Comparison of ENCODE assay signal across 8 cellular contexts in the genomic region with DNA sequence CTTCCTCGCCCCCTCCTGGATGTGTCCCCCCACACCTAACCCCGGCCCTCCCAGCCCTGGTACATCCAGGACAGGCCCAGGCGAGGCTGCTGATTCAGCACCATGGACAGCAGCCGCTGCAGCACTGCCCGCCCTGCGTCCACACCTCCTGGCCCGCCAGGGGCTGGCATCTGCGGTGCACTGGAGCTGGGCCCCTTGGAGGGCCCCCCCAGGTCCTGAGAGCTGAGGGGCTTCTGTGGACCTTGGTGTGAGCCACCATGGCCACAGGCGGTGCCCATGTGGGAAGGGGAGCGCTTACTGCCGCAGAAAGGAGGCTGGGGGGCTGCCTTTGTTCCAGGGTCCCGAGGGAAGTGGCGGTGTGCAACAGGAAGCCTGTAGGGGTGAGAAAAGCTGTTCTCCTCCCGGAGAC. TPM values are rescaled to one million over a fixed set of nuclear protein-coding genes. Genes with fewer than 3 reads are reported as not detected.
DNase-seq lines count a peak whose midpoint lies in the region; ATAC-seq and TF ChIP-seq lines count a peak whose summit lies in the region.

No MANE protein-coding gene starts in this region.

- ATAC-seq in naive B cell (ENCODE audit: low read depth in 2 of 2), result peak; percentile 45 to 49
- peak; percentile 61 for ATAC-seq in aorta (ENCODE audit: low FRiP score)

- 30 to 32% methylated on average over 14 of the region's 14 CpGs for WGBS in aorta, 2 donors

- POLR2A ChIA-PET in HEK293 (lab: Yijun Ruan, JAX), result no interaction called here

- TF ChIP-seq CTCF in HEK293 (tag by site-specific recombination; IDR thresholded peaks at IDR 0.05) (no peak), choroid plexus epithelial cell (conservative IDR thresholded peaks at IDR 0.05; ENCODE audit: low read depth, low read length) (no peak)

- no peaks in the 10 kb centered on the region for H3K4me1 ChIP-seq in HEK293 (ENCODE audit: control insufficient read depth, insufficient read depth, low read length)
- no peaks in the 10 kb centered on the region for H3K4me1 ChIP-seq in aorta (ENCODE audit: control insufficient read depth in 1 of 2, insufficient read depth in 2 of 2, low read length in 2 of 2)

- H3K4me1 Mint-ChIP-seq in naive B cell, result no peaks in the 10 kb centered on the region

- H3K27ac ChIP-seq in HEK293 (ENCODE audit: extremely low read depth, low read depth, low read length) (no peak overlapping the region), aorta (ENCODE audit: low read depth in 1 of 2, low read length in 2 of 2) (no peak overlapping the region)

- CTCF ChIA-PET in HEK293 (lab: Yijun Ruan, JAX), result interaction anchor here (0.6 kb wide), 1 partner anchor 52 kb away, joined by 3 read pairs; no protein-coding TSS in a partner anchor

- H3K4me3 Mint-ChIP-seq in naive B cell, result no peak overlapping the region

- no peaks in the 10 kb centered on the region for H3K36me3 Mint-ChIP-seq in naive B cell

- peaks cover 0 to 3% (median 0%) of the 10 kb centered on the region in 7 donors for H3K9me3 Mint-ChIP-seq in naive B cell

- H3K36me3 ChIP-seq in HEK293 (ENCODE audit: control insufficient read depth in 2 of 2, insufficient read depth in 1 of 2, low read length in 2 of 2) (no peaks in the 10 kb centered on the region), aorta (ENCODE audit: control insufficient read depth in 1 of 2, insufficient read depth in 2 of 2, low read length in 1 of 2) (no peaks in the 10 kb centered on the region)

- peak; percentile 38 for DNase-seq in UCSD-AML1 (lab: John Stamatoyannopoulos, UW; ENCODE audit: unreplicated experiment)
- peak; percentile 43 for DNase-seq in choroid plexus epithelial cell (ENCODE audit: low read depth)
- peak; percentile 31 for DNase-seq in naive B cell
- peak; percentile 65 to 87 for DNase-seq in aorta
- no peak for DNase-seq in NCI-H1694 treated with DMSO at 0.1 percent for 48 hours (lab: John Stamatoyannopoulos, UW)
- no peak for DNase-seq in SHP77 treated with DMSO at 0.1 percent for 48 hours (lab: John Stamatoyannopoulos, UW)
- no peak for DNase-seq in NCI-H2029 (lab: John Stamatoyannopoulos, UW)

- H3K9me3 ChIP-seq in HEK293 (ENCODE audit: control insufficient read depth, insufficient read depth, low read depth, low read length) (no peaks in the 10 kb centered on the region), aorta (ENCODE audit: control insufficient read depth, low read length) (no peaks in the 10 kb centered on the region)

- peaks cover 3 to 17% (median 7%) of the 10 kb centered on the region in 3 donors for H3K27me3 Mint-ChIP-seq in naive B cell

- H3K27me3 ChIP-seq in aorta (ENCODE audit: control insufficient read depth in 1 of 2, insufficient read depth in 2 of 2, low read length in 1 of 2), result no peaks in the 10 kb centered on the region

- intact Hi-C loops in aorta (cut with DNase I), result no loop called here

- H3K4me3 ChIP-seq in HEK293 (ENCODE audit: low read depth, low read length) (no peak overlapping the region), choroid plexus epithelial cell (ENCODE audit: low read depth, low read length) (no peak overlapping the region), aorta (ENCODE audit: low read length in 2 of 2) (no peak overlapping the region)

- H3K27ac Mint-ChIP-seq in naive B cell, result no peak overlapping the region

TF ChIP-seq in HEK293, 187 proteins besides CTCF, POLR2A, EP300 and RAD21 (continues in another document):
- TF ChIP-seq ZXDB (tag by site-specific recombination; IDR thresholded peaks at IDR 0.05) (peak; percentile 0; the same call in 1 of the 2 replicates), SCRT2 (tag by site-specific recombination; IDR thresholded peaks at IDR 0.05) (peak; percentile 79), ZNF549 (tag by site-specific recombination; IDR thresholded peaks at IDR 0.05) (no peak), KLF1 (tag by site-specific recombination; IDR thresholded peaks at IDR 0.05) (0 out of 2 replicates have a peak, but pooled peaks have one; percentile 13), GLIS2 (tag by site-specific recombination; IDR thresholded peaks at IDR 0.05) (peak; percentile 34; the same call in 1 of the 2 replicates), RBAK (tag by site-specific recombination; IDR thresholded peaks at IDR 0.05) (no peak), SP3 (tag by site-specific recombination; IDR thresholded peaks at IDR 0.05) (no peak), ZNF600 (tag by site-specific recombination; IDR thresholded peaks at IDR 0.05) (0 out of 2 replicates have a peak, but pooled peaks have one; percentile 33), ZNF121 (tag by site-specific recombination; IDR thresholded peaks at IDR 0.05) (no peak)
- TF ChIP-seq, protein P1, sequence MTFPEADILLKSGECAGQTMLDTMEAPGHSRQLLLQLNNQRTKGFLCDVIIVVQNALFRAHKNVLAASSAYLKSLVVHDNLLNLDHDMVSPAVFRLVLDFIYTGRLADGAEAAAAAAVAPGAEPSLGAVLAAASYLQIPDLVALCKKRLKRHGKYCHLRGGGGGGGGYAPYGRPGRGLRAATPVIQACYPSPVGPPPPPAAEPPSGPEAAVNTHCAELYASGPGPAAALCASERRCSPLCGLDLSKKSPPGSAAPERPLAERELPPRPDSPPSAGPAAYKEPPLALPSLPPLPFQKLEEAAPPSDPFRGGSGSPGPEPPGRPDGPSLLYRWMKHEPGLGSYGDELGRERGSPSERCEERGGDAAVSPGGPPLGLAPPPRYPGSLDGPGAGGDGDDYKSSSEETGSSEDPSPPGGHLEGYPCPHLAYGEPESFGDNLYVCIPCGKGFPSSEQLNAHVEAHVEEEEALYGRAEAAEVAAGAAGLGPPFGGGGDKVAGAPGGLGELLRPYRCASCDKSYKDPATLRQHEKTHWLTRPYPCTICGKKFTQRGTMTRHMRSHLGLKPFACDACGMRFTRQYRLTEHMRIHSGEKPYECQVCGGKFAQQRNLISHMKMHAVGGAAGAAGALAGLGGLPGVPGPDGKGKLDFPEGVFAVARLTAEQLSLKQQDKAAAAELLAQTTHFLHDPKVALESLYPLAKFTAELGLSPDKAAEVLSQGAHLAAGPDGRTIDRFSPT (tag by site-specific recombination; IDR thresholded peaks at IDR 0.05), result peak; percentile 74; the same call in 1 of the 2 replicates
- TF ChIP-seq, protein P2, sequence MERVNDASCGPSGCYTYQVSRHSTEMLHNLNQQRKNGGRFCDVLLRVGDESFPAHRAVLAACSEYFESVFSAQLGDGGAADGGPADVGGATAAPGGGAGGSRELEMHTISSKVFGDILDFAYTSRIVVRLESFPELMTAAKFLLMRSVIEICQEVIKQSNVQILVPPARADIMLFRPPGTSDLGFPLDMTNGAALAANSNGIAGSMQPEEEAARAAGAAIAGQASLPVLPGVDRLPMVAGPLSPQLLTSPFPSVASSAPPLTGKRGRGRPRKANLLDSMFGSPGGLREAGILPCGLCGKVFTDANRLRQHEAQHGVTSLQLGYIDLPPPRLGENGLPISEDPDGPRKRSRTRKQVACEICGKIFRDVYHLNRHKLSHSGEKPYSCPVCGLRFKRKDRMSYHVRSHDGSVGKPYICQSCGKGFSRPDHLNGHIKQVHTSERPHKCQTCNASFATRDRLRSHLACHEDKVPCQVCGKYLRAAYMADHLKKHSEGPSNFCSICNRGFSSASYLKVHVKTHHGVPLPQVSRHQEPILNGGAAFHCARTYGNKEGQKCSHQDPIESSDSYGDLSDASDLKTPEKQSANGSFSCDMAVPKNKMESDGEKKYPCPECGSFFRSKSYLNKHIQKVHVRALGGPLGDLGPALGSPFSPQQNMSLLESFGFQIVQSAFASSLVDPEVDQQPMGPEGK (tag by site-specific recombination; IDR thresholded peaks at IDR 0.05), result peak; percentile 55
- TF ChIP-seq, protein P3, sequence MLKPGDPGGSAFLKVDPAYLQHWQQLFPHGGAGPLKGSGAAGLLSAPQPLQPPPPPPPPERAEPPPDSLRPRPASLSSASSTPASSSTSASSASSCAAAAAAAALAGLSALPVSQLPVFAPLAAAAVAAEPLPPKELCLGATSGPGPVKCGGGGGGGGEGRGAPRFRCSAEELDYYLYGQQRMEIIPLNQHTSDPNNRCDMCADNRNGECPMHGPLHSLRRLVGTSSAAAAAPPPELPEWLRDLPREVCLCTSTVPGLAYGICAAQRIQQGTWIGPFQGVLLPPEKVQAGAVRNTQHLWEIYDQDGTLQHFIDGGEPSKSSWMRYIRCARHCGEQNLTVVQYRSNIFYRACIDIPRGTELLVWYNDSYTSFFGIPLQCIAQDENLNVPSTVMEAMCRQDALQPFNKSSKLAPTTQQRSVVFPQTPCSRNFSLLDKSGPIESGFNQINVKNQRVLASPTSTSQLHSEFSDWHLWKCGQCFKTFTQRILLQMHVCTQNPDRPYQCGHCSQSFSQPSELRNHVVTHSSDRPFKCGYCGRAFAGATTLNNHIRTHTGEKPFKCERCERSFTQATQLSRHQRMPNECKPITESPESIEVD (tag by site-specific recombination; IDR thresholded peaks at IDR 0.05), result no peak
- TF ChIP-seq, protein P4, sequence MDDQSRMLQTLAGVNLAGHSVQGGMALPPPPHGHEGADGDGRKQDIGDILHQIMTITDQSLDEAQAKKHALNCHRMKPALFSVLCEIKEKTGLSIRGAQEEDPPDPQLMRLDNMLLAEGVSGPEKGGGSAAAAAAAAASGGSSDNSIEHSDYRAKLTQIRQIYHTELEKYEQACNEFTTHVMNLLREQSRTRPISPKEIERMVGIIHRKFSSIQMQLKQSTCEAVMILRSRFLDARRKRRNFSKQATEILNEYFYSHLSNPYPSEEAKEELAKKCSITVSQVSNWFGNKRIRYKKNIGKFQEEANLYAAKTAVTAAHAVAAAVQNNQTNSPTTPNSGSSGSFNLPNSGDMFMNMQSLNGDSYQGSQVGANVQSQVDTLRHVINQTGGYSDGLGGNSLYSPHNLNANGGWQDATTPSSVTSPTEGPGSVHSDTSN (CRISPR knock-in tag; IDR thresholded peaks at IDR 0.05), result peak; percentile 67; the same call in 1 of the 2 replicates

RNA-seq across cellular contexts. Expression of a gene that starts 35.9 kb away (rescaled TPM):
- polyA plus RNA-seq in naive B cell (ENCODE audit: low read depth in 6 of 6) (not detected), aorta (10 to 100 TPM in 1 of 2 donors, 1 to 10 TPM in 1; 1.3 to 10.7 TPM)
- total RNA-seq in aorta, result 10 to 100 TPM in 1 of 2 donors, 1 to 10 TPM in 1; 8.9 to 17.8 TPM

RNA-seq across cellular contexts. Expression of a gene that starts 36.3 kb away (rescaled TPM):
- polyA plus RNA-seq in naive B cell (ENCODE audit: low read depth in 6 of 6), result not detected
- under 1 TPM in 1 of 2 donors, not detected in 1; 0.81 TPM for total RNA-seq in aorta
- polyA plus RNA-seq in aorta, result 1 to 10 TPM in 1 of 2 donors, not detected in 1; 4.6 TPM

RNA-seq across cellular contexts. Expression of a gene that starts 41.2 kb away (rescaled TPM):
- not detected for polyA plus RNA-seq in naive B cell (ENCODE audit: low read depth in 6 of 6)
- total RNA-seq in aorta, result 10 to 100 TPM; 17.0 to 51.0 TPM
- polyA plus RNA-seq in aorta, result 10 to 100 TPM in 1 of 2 donors, 1 to 10 TPM in 1; 4.9 to 10.8 TPM

RNA-seq across cellular contexts. Expression of a gene that starts 51.7 kb away (rescaled TPM):
- not detected for polyA plus RNA-seq in naive B cell (ENCODE audit: low read depth in 6 of 6)
- 10 to 100 TPM; 12.2 to 38.0 TPM for total RNA-seq in aorta
- polyA plus RNA-seq in aorta, result 1 to 10 TPM; 3.0 to 3.8 TPM

Comparison
In these comparisons a context has a peak if more than half of its experiments do, and no peak if none do; other contexts are left out.
1. DNase-seq: peak in UCSD-AML1 (single experiment), choroid plexus epithelial cell (single experiment), naive B cell (single experiment) and aorta (2 of 2); none in NCI-H1694 treated with DMSO at 0.1 percent for 48 hours (single experiment), SHP77 treated with DMSO at 0.1 percent for 48 hours (single experiment) and NCI-H2029 (single experiment).
2. RNA of a gene that starts 41.2 kb away (polyA plus RNA-seq): 4.9 to 10.8 TPM in aorta; not detected in naive B cell; every median in the first group is over 4 times any median in the second.